1 cellular context compared by ENCODE assay signal in genomic region chr5:172686111-172686510, GRCh38.
TF ChIP-seq lines count a peak whose summit lies in the region.

No MANE protein-coding gene starts in this region.

TF ChIP-seq in IMR-90, 13 proteins besides CTCF, POLR2A, EP300 and RAD21:
- TF ChIP-seq MAZ (IDR thresholded peaks at IDR 0.05; ENCODE audit: borderline replicate concordance, low read depth, low read length) (no peak), BHLHE40 (IDR thresholded peaks at IDR 0.05; ENCODE audit: low read depth, low read length) (no peak), FOS (IDR thresholded peaks at IDR 0.05; ENCODE audit: low read depth, low read length) (no peak), CEBPB (IDR thresholded peaks at IDR 0.05; ENCODE audit: low read depth, low read length) (no peak), NFE2L2 (IDR thresholded peaks at IDR 0.05; ENCODE audit: low read depth, low read length) (no peak), ELK1 (IDR thresholded peaks at IDR 0.05; ENCODE audit: borderline replicate concordance, low read depth, low read length) (no peak), MAFK (IDR thresholded peaks at IDR 0.05; ENCODE audit: low read depth, low read length) (no peak), CHD1 (IDR thresholded peaks at IDR 0.05; ENCODE audit: low read depth, low read length) (no peak), RCOR1 (IDR thresholded peaks at IDR 0.05; ENCODE audit: insufficient replicate concordance, low read length) (no peak), SMC3 (IDR thresholded peaks at IDR 0.05; ENCODE audit: low read depth, low read length) (no peak), RFX5 (IDR thresholded peaks at IDR 0.05; ENCODE audit: low read depth, low read length) (no peak), USF2 (IDR thresholded peaks at IDR 0.05; ENCODE audit: low read depth, low read length) (no peak), MXI1 (IDR thresholded peaks at IDR 0.05; ENCODE audit: borderline replicate concordance, low read depth, low read length) (no peak)
